14 cellular contexts compared by ENCODE assay signal in genomic region chr4:151676301-151676700, GRCh38.
DNase-seq lines count a peak whose midpoint lies in the region; ATAC-seq, FAIRE-seq and TF ChIP-seq lines count a peak whose summit lies in the region.
"Had no signal": no experiment of that assay in that cellular context is flagged by ENCODE, and none has a peak within 500 bp of the region (broad histone marks: within the 10 kb centered on the region; RNA-seq: fewer than 3 reads in every experiment).

No MANE protein-coding gene starts in this region.

- peaks cover 50% of the 10 kb centered on the region for H3K36me3 Mint-ChIP-seq in stimulated activated memory B cell treated with anti-CD40 and anti-IgM and Interleukin-4, amounts not matched to agents 10 μg/mL and 1 μg/mL and 100 μg/mL, for 72 hours

- H3K4me1 Mint-ChIP-seq in stimulated activated memory B cell treated with anti-CD40 and anti-IgM and Interleukin-4, amounts not matched to agents 10 μg/mL and 1 μg/mL and 100 μg/mL, for 72 hours, result no peaks in the 10 kb centered on the region
- H3K4me1 Mint-ChIP-seq: activated CD4-positive, alpha-beta T cell treated with anti-CD3 and anti-CD28 coated beads, Interleukin-2, amount 10 ng/mL, durations not matched to agents 7 days and 5 days had no signal

- H3K27me3 Mint-ChIP-seq in stimulated activated memory B cell treated with anti-CD40 and anti-IgM and Interleukin-4, amounts not matched to agents 10 μg/mL and 1 μg/mL and 100 μg/mL, for 72 hours, result no peaks in the 10 kb centered on the region
- H3K27me3 Mint-ChIP-seq: activated CD4-positive, alpha-beta T cell treated with anti-CD3 and anti-CD28 coated beads, Interleukin-2, amount 10 ng/mL, durations not matched to agents 7 days and 5 days had no signal

- FAIRE-seq in kidney (lab: Jason Lieb, UNC), result no peak

- H3K4me3 Mint-ChIP-seq in stimulated activated memory B cell treated with anti-CD40 and anti-IgM and Interleukin-4, amounts not matched to agents 10 μg/mL and 1 μg/mL and 100 μg/mL, for 72 hours, result no peak overlapping the region
- H3K4me3 Mint-ChIP-seq: activated CD4-positive, alpha-beta T cell treated with anti-CD3 and anti-CD28 coated beads, Interleukin-2, amount 10 ng/mL, durations not matched to agents 7 days and 5 days had no signal

- no peaks in the 10 kb centered on the region for H3K36me3 ChIP-seq in osteoblast (ENCODE audit: insufficient read depth, low read length)
- no peaks in the 10 kb centered on the region for H3K36me3 ChIP-seq in kidney (ENCODE audit: control insufficient read depth in 1 of 2, insufficient read depth in 2 of 2, low read length in 2 of 2)
- H3K36me3 ChIP-seq: upper lobe of right lung had no signal

- H4K20me1 ChIP-seq in osteoblast (ENCODE audit: insufficient read depth, low read length), result no peaks in the 10 kb centered on the region

- H3K9me3 ChIP-seq in osteoblast (ENCODE audit: low read depth, low read length) (no peaks in the 10 kb centered on the region), kidney (ENCODE audit: control insufficient read depth in 1 of 2, low read length in 2 of 2) (no peaks in the 10 kb centered on the region)
- H3K9me3 ChIP-seq: upper lobe of right lung had no signal

- TF ChIP-seq CTCF in epithelial cell of esophagus (IDR thresholded peaks at IDR 0.05; ENCODE audit: insufficient read depth, low read depth, low read length, missing control alignments), result no peak
- TF ChIP-seq CTCF in osteoblast (IDR thresholded peaks at IDR 0.05; ENCODE audit: extremely low read depth, low read depth, low read length), result no peak
- TF ChIP-seq CTCF in kidney (IDR thresholded peaks at IDR 0.05; ENCODE audit: borderline replicate concordance, extremely low read depth, insufficient read depth), result no peak

- no peaks in the 10 kb centered on the region for H3K27me3 ChIP-seq in osteoblast (ENCODE audit: insufficient read depth, low read length)
- H3K27me3 ChIP-seq: upper lobe of right lung had no signal

- H3K4me3 ChIP-seq in epithelial cell of esophagus (ENCODE audit: low read length) (no peak overlapping the region), osteoblast (ENCODE audit: insufficient read depth, low read length) (no peak overlapping the region), kidney (ENCODE audit: low read length in 2 of 2) (no peak overlapping the region)
- H3K4me3 ChIP-seq: upper lobe of right lung had no signal

- no peak overlapping the region for H3K9ac ChIP-seq in kidney (ENCODE audit: low read length in 2 of 2)

- peak overlapping the region; percentile 38 for H3K4me2 ChIP-seq in osteoblast (ENCODE audit: insufficient read depth, low read length)

- no peaks in the 10 kb centered on the region for H3K9me3 Mint-ChIP-seq in stimulated activated memory B cell treated with anti-CD40 and anti-IgM and Interleukin-4, amounts not matched to agents 10 μg/mL and 1 μg/mL and 100 μg/mL, for 72 hours
- H3K9me3 Mint-ChIP-seq: activated CD4-positive, alpha-beta T cell treated with anti-CD3 and anti-CD28 coated beads, Interleukin-2, amount 10 ng/mL, durations not matched to agents 7 days and 5 days had no signal

- no peak overlapping the region for H2AFZ ChIP-seq in osteoblast (ENCODE audit: low read length)

- intact Hi-C loops in kidney (cut with DNase I), result no loop called here

- DNase-seq in GM04504 (ENCODE audit: low read depth) (peak; percentile 67), NCI-H69 (lab: John Stamatoyannopoulos, UW) (peak; percentile 71), epithelial cell of esophagus (ENCODE audit: low read depth) (peak; percentile 90), osteoblast (ENCODE audit: insufficient read length, low spot score, missing footprints) (peak; percentile 98), NCI-H146 treated with DMSO at 0.1 percent for 48 hours (lab: John Stamatoyannopoulos, UW; ENCODE audit: unreplicated experiment) (no peak), kidney (no peak)
- DNase-seq: activated CD4-positive, alpha-beta T cell treated with anti-CD3 and anti-CD28 coated beads, Interleukin-2, amount 10 ng/mL, durations not matched to agents 7 days and 5 days; activated naive CD4-positive, alpha-beta T cell; effector CD8-positive, alpha-beta T cell; NCI-H2029; nucleus accumbens; SIG-M5; upper lobe of right lung had no signal

- peaks cover 26% of the 10 kb centered on the region for H3K4me1 ChIP-seq in osteoblast (ENCODE audit: insufficient read depth, low read length)
- H3K4me1 ChIP-seq in kidney (ENCODE audit: control insufficient read depth in 1 of 2, insufficient read depth in 1 of 2, low read depth in 1 of 2, low read length in 2 of 2), result peaks cover 0 to 3% of the 10 kb centered on the region in 2 donors
- H3K4me1 ChIP-seq: upper lobe of right lung had no signal

- H3K27ac ChIP-seq in osteoblast (ENCODE audit: low read depth, low read length) (no peak overlapping the region), kidney (ENCODE audit: low read depth in 2 of 2, low read length in 2 of 2) (no peak overlapping the region)
- H3K27ac ChIP-seq: upper lobe of right lung had no signal

- H3K27ac Mint-ChIP-seq in stimulated activated memory B cell treated with anti-CD40 and anti-IgM and Interleukin-4, amounts not matched to agents 10 μg/mL and 1 μg/mL and 100 μg/mL, for 72 hours, result no peak overlapping the region
- H3K27ac Mint-ChIP-seq: activated CD4-positive, alpha-beta T cell treated with anti-CD3 and anti-CD28 coated beads, Interleukin-2, amount 10 ng/mL, durations not matched to agents 7 days and 5 days had no signal

- no peak for ATAC-seq in stimulated activated memory B cell treated with anti-CD40 and anti-IgM and Interleukin-4, amounts not matched to agents 10 μg/mL and 1 μg/mL and 100 μg/mL, for 72 hours

- no peaks in the 10 kb centered on the region for H3K79me2 ChIP-seq in osteoblast (ENCODE audit: insufficient read depth, low read length)

Comparison
In these comparisons a context has a peak if more than half of its experiments do, and no peak if none do; other contexts are left out.
1. DNase-seq: peak in GM04504 (single experiment), NCI-H69 (single experiment), epithelial cell of esophagus (single experiment) and osteoblast (single experiment); none in NCI-H146 treated with DMSO at 0.1 percent for 48 hours (single experiment) and kidney (single experiment).